Comparison of ENCODE assay signal across 11 cellular contexts in genomic region chrX:154074199-154074598, GRCh38. TPM values are rescaled to one million over a fixed set of nuclear protein-coding genes. Genes with fewer than 3 reads are reported as not detected.
DNase-seq lines count a peak whose midpoint lies in the region; ATAC-seq and TF ChIP-seq lines count a peak whose summit lies in the region.
"Had no signal": no experiment of that assay in that cellular context is flagged by ENCODE, and none has a peak within 500 bp of the region (broad histone marks: within the 10 kb centered on the region; RNA-seq: fewer than 3 reads in every experiment).

No MANE protein-coding gene starts in this region.

- peak in 1 of 2 experiments; percentile 15 for DNase-seq in Caco-2
- peak; percentile 51 for DNase-seq in dedifferentiated amniotic fluid mesenchymal stem cell (ENCODE audit: extremely low spot score)
- no peak for DNase-seq in mesothelial cell of epicardium (ENCODE audit: low spot score in 2 of 2, unreplicated experiment in 2 of 2)
- no peak for DNase-seq in COR-L47 (lab: John Stamatoyannopoulos, UW)
- DNase-seq in left colon: no peak
- no peak for DNase-seq in left lobe of liver (ENCODE audit: low spot score)
- DNase-seq in nephron progenitor cell: no peak
- DNase-seq: activated CD4-positive, alpha-beta T cell treated with anti-CD3 and anti-CD28 coated beads, Interleukin-2, amount 10 ng/mL, durations not matched to agents 7 days and 5 days; cortex of kidney; NCI-H1092 treated with DMSO at 0.1 percent for 48 hours had no signal

- peak overlapping the region; percentile 66; the same call in 1 of the 2 replicates for H3K27ac ChIP-seq in HUES6 (ENCODE audit: low read depth, low read length)

- H3K36me3 ChIP-seq in Caco-2 (ENCODE audit: control insufficient read depth, insufficient read depth, low read length): no peaks in the 10 kb centered on the region
- H3K36me3 ChIP-seq in HUES6 (ENCODE audit: control insufficient read depth, insufficient read depth, low read length): no peaks in the 10 kb centered on the region

- H3K27me3 Mint-ChIP-seq in Caco-2 (ENCODE audit: insufficient read depth, unreplicated experiment): no peaks in the 10 kb centered on the region
- no peaks in the 10 kb centered on the region for H3K27me3 Mint-ChIP-seq in mesothelial cell of epicardium (ENCODE audit: low read depth)
- H3K27me3 Mint-ChIP-seq in nephron progenitor cell (ENCODE audit: low read depth, poor library complexity): peaks cover 4% of the 10 kb centered on the region
- H3K27me3 Mint-ChIP-seq: activated CD4-positive, alpha-beta T cell treated with anti-CD3 and anti-CD28 coated beads, Interleukin-2, amount 10 ng/mL, durations not matched to agents 7 days and 5 days had no signal

- POLR2A ChIA-PET in Caco-2 (lab: Charles Lee): interaction anchor here (1.0 kb wide), 1 partner anchor 102 kb away, joined by 4 read pairs; the partner anchor contains the start of genes HCFC1 and TMEM187

- CTCF ChIA-PET in Caco-2 (lab: Charles Lee): interaction anchor here (1.0 kb wide), 1 partner anchor 60 kb away, joined by 3 read pairs; no protein-coding TSS in a partner anchor

- H3K4me3 Mint-ChIP-seq in Caco-2 (ENCODE audit: unreplicated experiment) (peak overlapping the region; percentile 51), mesothelial cell of epicardium (no peak overlapping the region), nephron progenitor cell (no peak overlapping the region)
- H3K4me3 Mint-ChIP-seq: activated CD4-positive, alpha-beta T cell treated with anti-CD3 and anti-CD28 coated beads, Interleukin-2, amount 10 ng/mL, durations not matched to agents 7 days and 5 days had no signal

- H3K9me3 Mint-ChIP-seq in Caco-2 (ENCODE audit: unreplicated experiment) (no peaks in the 10 kb centered on the region), mesothelial cell of epicardium (peaks cover 28% of the 10 kb centered on the region), nephron progenitor cell (peaks cover 62% of the 10 kb centered on the region)
- H3K9me3 Mint-ChIP-seq: activated CD4-positive, alpha-beta T cell treated with anti-CD3 and anti-CD28 coated beads, Interleukin-2, amount 10 ng/mL, durations not matched to agents 7 days and 5 days had no signal

- H3K4me3 ChIP-seq in Caco-2 (ENCODE audit: low read depth, low read length) (no peak overlapping the region), HUES6 (ENCODE audit: low read depth, low read length) (0 out of 2 replicates have a peak overlapping the region, but pooled peaks have one; percentile 22)

- no TSS peak for BruUV-seq in Caco-2 (replicated peaks; lab: Mats Ljungman, UMichigan)

- H3K9me3 ChIP-seq in Caco-2: no peaks in the 10 kb centered on the region
- peaks cover 4% of the 10 kb centered on the region; the same call in 1 of the 2 replicates for H3K9me3 ChIP-seq in HUES6 (ENCODE audit: control insufficient read depth, insufficient read depth, low read depth, low read length)

- intact Hi-C loops in Caco-2 (cut with micrococcal nuclease; ENCODE audit: unreplicated experiment): no loop called here
- intact Hi-C loops in left colon (cut with DNase I, micrococcal nuclease): no loop called here

- peak overlapping the region; percentile 3 for H3K9ac ChIP-seq in HUES6 (ENCODE audit: low read length)

- H3K4me1 ChIP-seq in Caco-2: peaks cover 17% of the 10 kb centered on the region
- H3K4me1 ChIP-seq in HUES6 (ENCODE audit: control insufficient read depth, insufficient read depth, low read length): peaks cover 20% of the 10 kb centered on the region

- H3K27ac Mint-ChIP-seq in Caco-2 (ENCODE audit: unreplicated experiment) (peak overlapping the region; percentile 88), mesothelial cell of epicardium (peak overlapping the region; percentile 91), nephron progenitor cell (no peak overlapping the region)
- H3K27ac Mint-ChIP-seq: activated CD4-positive, alpha-beta T cell treated with anti-CD3 and anti-CD28 coated beads, Interleukin-2, amount 10 ng/mL, durations not matched to agents 7 days and 5 days had no signal

- ATAC-seq in left colon (no peak), left lobe of liver (no peak)

- H3K27me3 ChIP-seq in Caco-2 (replicated peaks; ENCODE audit: control insufficient read depth, insufficient read depth, low read length): no peaks in the 10 kb centered on the region
- H3K27me3 ChIP-seq in HUES6 (ENCODE audit: control insufficient read depth, insufficient read depth, low read length): no peaks in the 10 kb centered on the region

- peaks cover 21% of the 10 kb centered on the region for H3K36me3 Mint-ChIP-seq in Caco-2 (ENCODE audit: insufficient read depth, unreplicated experiment)
- H3K36me3 Mint-ChIP-seq in mesothelial cell of epicardium: peaks cover 16% of the 10 kb centered on the region
- peaks cover 47% of the 10 kb centered on the region for H3K36me3 Mint-ChIP-seq in nephron progenitor cell (ENCODE audit: low read depth)

- peaks cover 17% of the 10 kb centered on the region for H3K4me1 Mint-ChIP-seq in Caco-2 (ENCODE audit: low read depth, unreplicated experiment)
- H3K4me1 Mint-ChIP-seq in mesothelial cell of epicardium: peaks cover 23% of the 10 kb centered on the region
- H3K4me1 Mint-ChIP-seq in nephron progenitor cell: peaks cover 20% of the 10 kb centered on the region

- TF ChIP-seq CTCF in Caco-2 (IDR thresholded peaks at IDR 0.05; ENCODE audit: insufficient read depth in 1 of 2, low read depth in 1 of 2, low read length in 1 of 2, severe bottlenecking in 1 of 2, unreplicated experiment in 1 of 2): no peak
- no peak for TF ChIP-seq CTCF in mesothelial cell of epicardium (IDR thresholded peaks at IDR 0.05; ENCODE audit: unreplicated experiment)
- no peak for TF ChIP-seq CTCF in nephron progenitor cell (IDR thresholded peaks at IDR 0.05)

RNA-seq across cellular contexts. Expression of gene MECP2, which starts 23.3 kb away (rescaled TPM):
- total RNA-seq in Caco-2 (2022) (30.6 and 36.4 TPM in 2 replicates), mesothelial cell of epicardium (49.4 to 57.8 TPM (median 56.2 TPM) in 3 replicates), left colon (10 to 100 TPM; 29.4 to 32.3 TPM), left lobe of liver (13.9 TPM)

RNA-seq across cellular contexts. Expression of gene IRAK1, which starts 54.5 kb away (rescaled TPM):
- total RNA-seq in Caco-2 (2022): 119 and 126 TPM in 2 replicates
- 64.9 to 73.4 TPM (median 69.1 TPM) in 3 replicates for total RNA-seq in mesothelial cell of epicardium
- total RNA-seq in left colon: 100 to 1,000 TPM in 1 of 2 donors, 10 to 100 TPM in 1; 76.1 to 103 TPM
- total RNA-seq in left lobe of liver: 58.4 TPM
